ENCODE assay signal across 8 cellular contexts in genomic region chr16:53502331-53503269, GRCh38. TPM values are rescaled to one million over a fixed set of nuclear protein-coding genes. Genes with fewer than 3 reads are reported as not detected.
DNase-seq lines count a peak whose midpoint lies in the region; ATAC-seq and TF ChIP-seq lines count a peak whose summit lies in the region.

TSS of gene AKTIP (minus strand) at chr16:53503209. CDS start at chr16:53500259, 2,950 bp downstream.

- H3K27me3 ChIP-seq in mucosa of stomach (ENCODE audit: control insufficient read depth, insufficient read depth, low read length) = no peaks in the 10 kb centered on the region

- CTCF ChIA-PET in HEK293 (lab: Yijun Ruan, JAX) = interaction anchor here (0.7 kb wide), 1 partner anchor 29 kb away, joined by 4 read pairs; no protein-coding TSS in a partner anchor
- CTCF ChIA-PET in activated CD8-positive, alpha-beta memory T cell treated with anti-CD3 and anti-CD28 coated beads for 36 hours (lab: Charles Lee) = interaction anchor here (1.3 kb wide), 1 partner anchor 10 kb away, joined by 3 read pairs; no protein-coding TSS in a partner anchor

- POLR2A ChIA-PET in HEK293 (lab: Yijun Ruan, JAX) = interaction anchor here (0.7 to 2.1 kb wide), 6 partner anchors 9 to 68 kb away, joined by 3 to 12 read pairs (median 4); partner anchors contain the start of gene RBL2
- POLR2A ChIA-PET in activated CD8-positive, alpha-beta memory T cell treated with anti-CD3 and anti-CD28 coated beads for 36 hours (lab: Charles Lee) = interaction anchor here (0.6 to 2.5 kb wide), 6 partner anchors 10 to 397 kb away, joined by 3 to 20 read pairs (median 4); partner anchors contain the start of gene RBL2

- peak within 1 kb of the TSS; percentile 61 for H3K9ac ChIP-seq in mucosa of stomach (ENCODE audit: low read length)

- H3K36me3 ChIP-seq in HEK293 (ENCODE audit: control insufficient read depth in 2 of 2, insufficient read depth in 1 of 2, low read length in 2 of 2) (peaks cover 2 to 16% of the 10 kb centered on the region in 2 experiments; a peak in 2 of 3 replicates), mucosa of stomach (ENCODE audit: control insufficient read depth, insufficient read depth, low read length) (no peaks in the 10 kb centered on the region)

- H3K4me1 ChIP-seq in HEK293 (ENCODE audit: control insufficient read depth, insufficient read depth, low read length) = peaks cover 16% of the 10 kb centered on the region
- H3K4me1 ChIP-seq in mucosa of stomach (ENCODE audit: control insufficient read depth, insufficient read depth, low read length) = peaks cover 22% of the 10 kb centered on the region

- H3K9me3 ChIP-seq in HEK293 (ENCODE audit: control insufficient read depth, insufficient read depth, low read depth, low read length) (no peaks in the 10 kb centered on the region), mucosa of stomach (ENCODE audit: control insufficient read depth, low read length) (no peaks in the 10 kb centered on the region)

- H3K4me3 ChIP-seq in HEK293 (ENCODE audit: low read depth, low read length) (peak within 1 kb of the TSS; percentile 88), mucosa of stomach (ENCODE audit: low read length) (peak within 1 kb of the TSS; percentile 44)

- ATAC-seq in GM18499 (IDR thresholded peaks at IDR 0.05; ENCODE audit: insufficient read depth, unreplicated experiment) (peak; percentile 8), esophagus mucosa (peak; percentile 64)

- peak; percentile 30 for DNase-seq in NAMALWA (ENCODE audit: low spot score)
- no peak for DNase-seq in HuH-7 (ENCODE audit: low spot score)

- no peak for TF ChIP-seq CTCF in HEK293 (tag by site-specific recombination; IDR thresholded peaks at IDR 0.05)
- TF ChIP-seq CTCF in subcutaneous adipose tissue (IDR thresholded peaks at IDR 0.05; ENCODE audit: low read depth) = no peak

- H3K27ac ChIP-seq in HEK293 (ENCODE audit: extremely low read depth, low read depth, low read length) = peak within 1 kb of the TSS; percentile 71; the same call in 1 of the 2 replicates

TF ChIP-seq in HEK293, 187 proteins besides CTCF, POLR2A, EP300 and RAD21 (continues in another document):
- peak; percentile 69; the same call in 1 of the 2 replicates for TF ChIP-seq KLF8 (tag by site-specific recombination; IDR thresholded peaks at IDR 0.05)
- no peak for TF ChIP-seq ZNF518A (tag by site-specific recombination; conservative IDR thresholded peaks at IDR 0.05; ENCODE audit: low read depth)
- TF ChIP-seq ZNF48 (tag by site-specific recombination; IDR thresholded peaks at IDR 0.05) = no peak
- 0 out of 2 replicates have a peak, but pooled peaks have one; percentile 10 for TF ChIP-seq ZFP69B (tag by site-specific recombination; IDR thresholded peaks at IDR 0.05)
- peak; percentile 63; the same call in 1 of the 2 replicates for TF ChIP-seq KLF16 (tag by site-specific recombination; IDR thresholded peaks at IDR 0.05)
- peak; percentile 96 for TF ChIP-seq SCRT1 (tag by site-specific recombination; IDR thresholded peaks at IDR 0.05; ENCODE audit: borderline replicate concordance)
- peak; percentile 97 for TF ChIP-seq ZNF335 (tag by site-specific recombination; conservative IDR thresholded peaks at IDR 0.05)
- 0 out of 2 replicates have a peak, but pooled peaks have one; percentile 31 for TF ChIP-seq FEZF1 (tag by site-specific recombination; IDR thresholded peaks at IDR 0.05)
- peak; percentile 56; the same call in 1 of the 2 replicates for TF ChIP-seq ZNF10 (tag by site-specific recombination; IDR thresholded peaks at IDR 0.05)
- TF ChIP-seq SP3 (tag by site-specific recombination; IDR thresholded peaks at IDR 0.05) = no peak
- peak; percentile 56; the same call in 1 of the 2 replicates for TF ChIP-seq ZNF660 (tag by site-specific recombination; IDR thresholded peaks at IDR 0.05)
- peak; percentile 73; the same call in 1 of the 2 replicates for TF ChIP-seq INSM2 (tag by site-specific recombination; IDR thresholded peaks at IDR 0.05)
- peak; percentile 99 for TF ChIP-seq SCRT2 (tag by site-specific recombination; IDR thresholded peaks at IDR 0.05)
- no peak for TF ChIP-seq PBX3 (CRISPR knock-in tag; IDR thresholded peaks at IDR 0.05)
- peak; percentile 97 for TF ChIP-seq ZBTB20 (tag by site-specific recombination; IDR thresholded peaks at IDR 0.05)
- TF ChIP-seq ZNF561 (tag by site-specific recombination; IDR thresholded peaks at IDR 0.05; ENCODE audit: borderline replicate concordance) = peak; percentile 19; the same call in 1 of the 2 replicates
- peak; percentile 83 for TF ChIP-seq ZNF692 (tag by site-specific recombination; IDR thresholded peaks at IDR 0.05)
- 0 out of 2 replicates have a peak, but pooled peaks have one; percentile 20 for TF ChIP-seq YY1 (tag by site-specific recombination; IDR thresholded peaks at IDR 0.05)

RNA-seq across cellular contexts. Expression of gene AKTIP, which starts in this region (rescaled TPM):
- 10 to 100 TPM; 26.5 to 28.7 TPM for total RNA-seq in activated CD8-positive, alpha-beta memory T cell treated with anti-CD3 and anti-CD28 coated beads for 36 hours
- total RNA-seq in esophagus mucosa (34.6 TPM), subcutaneous adipose tissue (10 to 100 TPM; 28.9 to 63.9 (median 54.2) TPM)
